Comparison of ENCODE assay signal across 10 cellular contexts in the genomic region with DNA sequence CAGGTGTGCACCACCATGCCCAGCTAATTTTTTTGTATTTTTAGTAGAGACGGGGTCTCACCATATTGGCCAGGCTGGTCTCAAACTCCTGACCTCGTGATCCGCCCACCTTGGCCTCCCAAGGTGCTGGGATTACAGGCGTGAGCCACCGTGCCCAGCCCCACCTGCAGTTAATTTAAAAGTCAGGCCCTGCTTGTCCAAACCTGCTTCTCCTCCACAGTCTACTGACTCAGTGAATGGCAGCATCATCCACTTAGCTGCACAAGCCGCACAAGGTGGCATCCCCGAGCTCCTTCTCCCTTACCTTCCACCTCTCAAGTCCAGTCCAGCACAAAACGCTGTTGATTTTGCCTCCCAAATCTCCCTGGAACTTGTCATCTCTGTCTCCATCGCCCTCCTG. TPM values are rescaled to one million over a fixed set of nuclear protein-coding genes. Genes with fewer than 3 reads are reported as not detected.
DNase-seq lines count a peak whose midpoint lies in the region; ATAC-seq and TF ChIP-seq lines count a peak whose summit lies in the region.
"Not testable (repeated sequence)": the region's sequence is repeated elsewhere in the genome, so short reads cannot be mapped to it uniquely, and the experiment has no call there.
"Had no signal": no experiment of that assay in that cellular context is flagged by ENCODE, and none has a peak within 500 bp of the region (broad histone marks: within the 10 kb centered on the region; RNA-seq: fewer than 3 reads in every experiment).

No MANE protein-coding gene starts in this region.

- H4K91ac ChIP-seq in IMR-90 (ENCODE audit: insufficient read depth, low read depth, low read length): not testable (repeated sequence)

- H3K27me3 ChIP-seq in IMR-90 (ENCODE audit: control insufficient read depth, insufficient read depth, low read length); mammary epithelial cell (ENCODE audit: insufficient read depth, low read length); foreskin keratinocyte: not testable (repeated sequence)

- not testable (repeated sequence) for H4K5ac ChIP-seq in IMR-90 (ENCODE audit: low read depth, low read length)

- H3K36me3 ChIP-seq in IMR-90 (ENCODE audit: control insufficient read depth, insufficient read depth, low read length) (peaks cover 26% of the 10 kb centered on the region), mammary epithelial cell (ENCODE audit: insufficient read depth, low read length) (peaks cover 18% of the 10 kb centered on the region)

- H3K4me1 ChIP-seq in IMR-90 (ENCODE audit: control insufficient read depth, insufficient read depth, low read length); mammary epithelial cell (ENCODE audit: insufficient read depth, low read length); foreskin keratinocyte: not testable (repeated sequence)

- H2AFZ ChIP-seq in IMR-90 (replicated peaks; ENCODE audit: low read length, poor library complexity); mammary epithelial cell (ENCODE audit: low read depth, low read length): not testable (repeated sequence)

- not testable (repeated sequence) for H4K20me1 ChIP-seq in IMR-90 (ENCODE audit: insufficient read depth, low read length); mammary epithelial cell (ENCODE audit: insufficient read depth, low read length)

- not testable (repeated sequence) for ATAC-seq in IMR-90 (ENCODE audit: low read depth); T-helper 17 cell
- ATAC-seq in foreskin keratinocyte: peak; percentile 85

- not testable (repeated sequence) for TF ChIP-seq RAD21 in IMR-90 (IDR thresholded peaks at IDR 0.05; ENCODE audit: low read length)

- dilution Hi-C loops in IMR-90 (cut with HindIII; ENCODE audit: low sequenced_read_pairs, unreplicated experiment); mammary epithelial cell (cut with HindIII; ENCODE audit: low sequenced_read_pairs): not testable (repeated sequence)

- H3K27me3 Mint-ChIP-seq in T-helper 17 cell; nephron progenitor cell (ENCODE audit: low read depth, poor library complexity): not testable (repeated sequence)

- not testable (repeated sequence) for DNase-seq in IMR-90, T-helper 17 cell, nephron progenitor cell
- DNase-seq in mammary epithelial cell (peak; percentile 73), foreskin keratinocyte (peak in 1 of 2 donors; percentile 61)

- H3K27ac Mint-ChIP-seq in T-helper 17 cell (peak overlapping the region; percentile 84), nephron progenitor cell (peak overlapping the region; percentile 12)

- not testable (repeated sequence) for TF ChIP-seq POLR2A in IMR-90 (IDR thresholded peaks at IDR 0.05; ENCODE audit: low read depth, low read length)

- in situ Hi-C loops in IMR-90 (cut with MboI; ENCODE audit: low sequenced_read_pairs); mammary epithelial cell (cut with MboI; ENCODE audit: low sequenced_read_pairs in 2 of 2): not testable (repeated sequence)

- H2AK9ac ChIP-seq in IMR-90 (replicated peaks; ENCODE audit: low read depth, low read length, poor library complexity): peak overlapping the region; percentile 5

- POLR2A ChIA-PET in IMR-90 (lab: Charles Lee; ENCODE audit: unreplicated experiment): interaction anchor here (0.6 to 0.7 kb wide), 2 partner anchors 10 to 14 kb away, joined by 3 to 15 read pairs; no protein-coding TSS in a partner anchor

- not testable (repeated sequence) for H3K36me3 Mint-ChIP-seq in T-helper 17 cell (ENCODE audit: low read depth)
- H3K36me3 Mint-ChIP-seq in nephron progenitor cell (ENCODE audit: low read depth): peaks cover 19% of the 10 kb centered on the region

- intact Hi-C loops in IMR-90 (cut with micrococcal nuclease); mammary epithelial cell (cut with micrococcal nuclease): not testable (repeated sequence)

- not testable (repeated sequence) for H4K8ac ChIP-seq in IMR-90 (ENCODE audit: low read depth in 2 of 2, low read length in 2 of 2)

- not testable (repeated sequence) for H2AK5ac ChIP-seq in IMR-90 (ENCODE audit: low read depth, low read length)

- H3K23ac ChIP-seq in IMR-90 (ENCODE audit: low read depth, low read length): not testable (repeated sequence)

- H3K9me3 Mint-ChIP-seq in nephron progenitor cell: not testable (repeated sequence)

- not testable (repeated sequence) for H3K4me1 Mint-ChIP-seq in T-helper 17 cell, nephron progenitor cell

- H3K9ac ChIP-seq in IMR-90 (ENCODE audit: low read depth, low read length); mammary epithelial cell (ENCODE audit: insufficient read depth, low read length): not testable (repeated sequence)

- not testable (repeated sequence) for TF ChIP-seq CTCF in IMR-90 (conservative IDR thresholded peaks at IDR 0.05; ENCODE audit: low read depth, low read length); mammary epithelial cell (conservative IDR thresholded peaks at IDR 0.05 in 1 of 2, IDR thresholded peaks at IDR 0.05 in 1 of 2; ENCODE audit: extremely low read depth in 1 of 2, insufficient read depth in 1 of 2, low read depth in 1 of 2, low read length in 2 of 2); nephron progenitor cell (IDR thresholded peaks at IDR 0.05)
- TF ChIP-seq CTCF in foreskin keratinocyte (conservative IDR thresholded peaks at IDR 0.05): peak; percentile 27

- H3K9me3 ChIP-seq in IMR-90 (ENCODE audit: control insufficient read depth, insufficient read depth, low read length); T-helper 17 cell (ENCODE audit: control insufficient read depth, low read length, poor library complexity, severe bottlenecking); mammary epithelial cell (replicated peaks; ENCODE audit: insufficient read depth, low read length): not testable (repeated sequence)

- not testable (repeated sequence) for H2BK120ac ChIP-seq in IMR-90 (ENCODE audit: low read depth, low read length)

- WGBS in IMR-90 (ENCODE audit: extremely low coverage in 2 of 2, insufficient read length in 1 of 2), 2 experiments: 67% methylated on average over 4 of the region's 9 CpGs; no CpG with 5 or more reads in 1 of the 2 experiments
- WGBS in mammary epithelial cell (ENCODE audit: low coverage, missing lambda C conversion rate): 69% methylated on average over 4 of the region's 9 CpGs

- H3K79me2 ChIP-seq in mammary epithelial cell (ENCODE audit: insufficient read depth, low read length): not testable (repeated sequence)

- not testable (repeated sequence) for BruUV-seq in IMR-90 (replicated peaks; lab: Mats Ljungman, UMichigan); mammary epithelial cell (replicated peaks; lab: Mats Ljungman, UMichigan)

- H3K56ac ChIP-seq in IMR-90 (ENCODE audit: extremely low read depth, insufficient read depth, low read length): not testable (repeated sequence)

- not testable (repeated sequence) for H3K9me1 ChIP-seq in IMR-90 (ENCODE audit: insufficient read depth, low read length)

- H3K4me3 Mint-ChIP-seq in T-helper 17 cell, nephron progenitor cell: not testable (repeated sequence)

- not testable (repeated sequence) for H2BK20ac ChIP-seq in IMR-90 (ENCODE audit: low read depth, low read length)

- CTCF ChIA-PET in IMR-90 (lab: Yijun Ruan, JAX); mammary epithelial cell (lab: Charles Lee; ENCODE audit: low non-redundant PET): not testable (repeated sequence)

- H3K14ac ChIP-seq in IMR-90 (replicated peaks; ENCODE audit: low read depth, low read length): not testable (repeated sequence)

- not testable (repeated sequence) for H3K27ac ChIP-seq in IMR-90 (ENCODE audit: insufficient read depth, low read length); mammary epithelial cell (ENCODE audit: insufficient read depth, low read depth, low read length); foreskin keratinocyte

- H2BK15ac ChIP-seq in IMR-90 (ENCODE audit: low read depth, low read length): not testable (repeated sequence)

- H3K4me3 ChIP-seq in IMR-90 (ENCODE audit: insufficient read depth, low read depth, low read length); mammary epithelial cell (replicated peaks in 1 of 3; ENCODE audit: insufficient read depth in 1 of 3, low read depth in 2 of 3, low read length in 3 of 3): not testable (repeated sequence)

- not testable (repeated sequence) for H3K18ac ChIP-seq in IMR-90 (ENCODE audit: low read depth, low read length)

- H3K4me2 ChIP-seq in IMR-90 (ENCODE audit: low read depth, low read length); mammary epithelial cell (ENCODE audit: insufficient read depth, low read depth, low read length): not testable (repeated sequence)

- not testable (repeated sequence) for H3K79me1 ChIP-seq in IMR-90 (ENCODE audit: low read depth in 1 of 2, low read length in 2 of 2)

- not testable (repeated sequence) for H2BK5ac ChIP-seq in IMR-90 (ENCODE audit: low read depth, low read length, poor library complexity, severe bottlenecking)

- not testable (repeated sequence) for H3K4ac ChIP-seq in IMR-90 (ENCODE audit: low read depth, low read length)

RNA-seq across cellular contexts. Expression of a gene that starts 5.8 kb away (rescaled TPM):
- total RNA-seq in IMR-90 (2012; rRNA removed) (6.9 and 13.4 TPM in 2 replicates), T-helper 17 cell (10 to 100 TPM; 11.6 to 19.7 TPM), mammary epithelial cell (10 to 100 TPM; 17.0 to 41.1 TPM), foreskin keratinocyte (23.6 and 25.9 TPM in 2 replicates)
- polyA plus RNA-seq in IMR-90 (2012; rRNA removed) (29.5 and 30.8 TPM in 2 replicates), mammary epithelial cell (28.8 TPM), foreskin keratinocyte (33.1 and 38.8 TPM in 2 replicates)
- polyA plus RNA-seq in IMR-90 (2012; cell fraction: cytosol; rRNA removed): 19.0 and 20.5 TPM in 2 replicates
- polyA plus RNA-seq in IMR-90 (2012; cell fraction: nucleus; rRNA removed; ENCODE audit: low replicate concordance): 90.6 and 118 TPM in 2 replicates
- 22.1 TPM for polyA minus RNA-seq in mammary epithelial cell

RNA-seq across cellular contexts. Expression of a gene that starts 11.8 kb away (rescaled TPM):
- total RNA-seq in IMR-90 (2012; rRNA removed): 6.9 and 7.2 TPM in 2 replicates
- 13.3 and 14.0 TPM in 2 replicates for polyA plus RNA-seq in IMR-90 (2012; rRNA removed)
- polyA plus RNA-seq in IMR-90 (2012; cell fraction: cytosol; rRNA removed): 5.5 and 6.7 TPM in 2 replicates
- 98.4 and 123 TPM in 2 replicates for polyA plus RNA-seq in IMR-90 (2012; cell fraction: nucleus; rRNA removed; ENCODE audit: low replicate concordance)
- total RNA-seq in T-helper 17 cell: 10 to 100 TPM; 24.4 to 30.5 TPM
- 10 to 100 TPM; 17.7 to 25.7 TPM for total RNA-seq in mammary epithelial cell
- 23.6 TPM for polyA plus RNA-seq in mammary epithelial cell
- 24.7 TPM for polyA minus RNA-seq in mammary epithelial cell
- 26.4 and 32.5 TPM in 2 replicates for total RNA-seq in foreskin keratinocyte
- 18.1 and 21.5 TPM in 2 replicates for polyA plus RNA-seq in foreskin keratinocyte

RNA-seq across cellular contexts. Expression of a gene that starts 17.9 kb away (rescaled TPM):
- total RNA-seq in IMR-90 (2012; rRNA removed) (5.6 and 6.7 TPM in 2 replicates), T-helper 17 cell (1 to 10 TPM; 1.8 to 5.6 TPM), mammary epithelial cell (100 to 1,000 TPM; 192 to 315 TPM), foreskin keratinocyte (211 and 243 TPM in 2 replicates)
- polyA plus RNA-seq in IMR-90 (2012; rRNA removed) (17.8 and 19.6 TPM in 2 replicates), mammary epithelial cell (130 TPM), foreskin keratinocyte (138 and 147 TPM in 2 replicates)
- 15.6 and 26.4 TPM in 2 replicates for polyA plus RNA-seq in IMR-90 (2012; cell fraction: cytosol; rRNA removed)
- 56.9 and 61.7 TPM in 2 replicates for polyA plus RNA-seq in IMR-90 (2012; cell fraction: nucleus; rRNA removed; ENCODE audit: low replicate concordance)
- polyA minus RNA-seq in mammary epithelial cell: 239 TPM

RNA-seq across cellular contexts. Expression of a gene that starts 29.8 kb away (rescaled TPM):
- total RNA-seq in IMR-90 (2012; rRNA removed): not detected in 2 replicates
- polyA plus RNA-seq in IMR-90 (2012; rRNA removed): not detected in 2 replicates
- polyA plus RNA-seq in IMR-90 (2012; cell fraction: cytosol; rRNA removed): not detected in 2 replicates
- not detected in 2 replicates for polyA plus RNA-seq in IMR-90 (2012; cell fraction: nucleus; rRNA removed; ENCODE audit: low replicate concordance)
- not detected for total RNA-seq in T-helper 17 cell
- total RNA-seq in mammary epithelial cell: not detected
- polyA plus RNA-seq in mammary epithelial cell: not detected
- polyA minus RNA-seq in mammary epithelial cell: not detected
- not detected in 2 replicates for total RNA-seq in foreskin keratinocyte
- polyA plus RNA-seq in foreskin keratinocyte: not detected in 2 replicates
- total RNA-seq: CD8-positive, alpha-beta memory T cell; GM23338; NCI-H460 had no signal
- polyA plus RNA-seq: A549; CD14-positive monocyte; CD8-positive, alpha-beta memory T cell; GM23338 had no signal

RNA-seq across cellular contexts. Expression of a gene that starts 38.6 kb away (rescaled TPM):
- not detected in 2 replicates for total RNA-seq in IMR-90 (2012; rRNA removed)
- polyA plus RNA-seq in IMR-90 (2012; rRNA removed): not detected in 2 replicates
- not detected in 2 replicates for polyA plus RNA-seq in IMR-90 (2012; cell fraction: cytosol; rRNA removed)
- polyA plus RNA-seq in IMR-90 (2012; cell fraction: nucleus; rRNA removed; ENCODE audit: low replicate concordance): not detected in 2 replicates
- not detected for total RNA-seq in T-helper 17 cell
- not detected for total RNA-seq in mammary epithelial cell
- polyA plus RNA-seq in mammary epithelial cell: 0.03 TPM
- polyA minus RNA-seq in mammary epithelial cell: not detected
- not detected in 2 replicates for total RNA-seq in foreskin keratinocyte
- not detected in 2 replicates for polyA plus RNA-seq in foreskin keratinocyte
- total RNA-seq: CD8-positive, alpha-beta memory T cell; GM23338 had no signal
- polyA plus RNA-seq: CD14-positive monocyte; CD8-positive, alpha-beta memory T cell had no signal

Comparison
In these comparisons a context has a peak if more than half of its experiments do, and no peak if none do; other contexts are left out.
1. RNA of a gene that starts 17.9 kb away (total RNA-seq): 192 to 315 TPM in mammary epithelial cell and 211 to 243 TPM in foreskin keratinocyte; 1.8 to 5.6 TPM in T-helper 17 cell and 5.6 to 6.7 TPM in IMR-90; every median in the first group is over 10 times any median in the second.